Comparison of ENCODE assay signal across 8 cellular contexts in the genomic region with DNA sequence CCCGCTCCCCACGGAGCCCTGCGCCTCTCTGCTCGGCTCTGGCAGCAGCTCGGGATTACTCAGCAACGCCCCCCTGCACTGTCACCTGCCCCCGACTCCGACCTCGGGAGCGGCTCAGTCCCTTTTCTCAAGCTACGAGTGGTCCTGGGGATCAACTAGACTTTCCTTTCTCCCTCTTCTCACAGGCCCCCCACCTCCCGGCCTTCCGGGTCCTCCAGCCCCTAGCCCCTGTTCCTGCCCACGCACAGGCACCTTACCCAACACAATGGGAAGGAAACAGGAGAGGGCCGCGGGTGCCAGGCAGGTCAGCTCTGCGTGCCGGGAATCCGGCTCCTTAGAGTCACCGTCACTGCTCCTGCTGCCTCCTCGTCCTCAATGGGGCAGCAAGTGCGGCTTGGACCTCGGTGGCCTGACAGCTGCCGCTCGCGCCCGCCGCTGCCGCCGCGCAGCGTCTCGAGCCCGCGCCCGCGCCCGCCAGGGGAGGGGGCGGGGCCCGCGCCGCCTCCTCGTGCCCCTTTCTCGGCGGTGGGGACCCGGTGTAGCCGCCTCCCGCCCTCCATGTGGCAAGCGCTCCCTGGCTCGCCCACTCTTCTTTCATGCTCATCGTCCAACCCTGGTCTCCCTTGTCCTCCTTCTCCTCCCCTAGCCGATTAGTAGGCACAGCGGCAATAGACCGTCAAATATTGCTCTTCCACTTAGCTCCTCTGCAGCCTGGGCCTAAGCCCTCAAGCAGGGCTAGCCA. TPM values are rescaled to one million over a fixed set of nuclear protein-coding genes. Genes with fewer than 3 reads are reported as not detected.
DNase-seq lines count a peak whose midpoint lies in the region; ATAC-seq and TF ChIP-seq lines count a peak whose summit lies in the region.

A gene with protein sequence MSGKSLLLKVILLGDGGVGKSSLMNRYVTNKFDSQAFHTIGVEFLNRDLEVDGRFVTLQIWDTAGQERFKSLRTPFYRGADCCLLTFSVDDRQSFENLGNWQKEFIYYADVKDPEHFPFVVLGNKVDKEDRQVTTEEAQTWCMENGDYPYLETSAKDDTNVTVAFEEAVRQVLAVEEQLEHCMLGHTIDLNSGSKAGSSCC (minus strand): TSS at position 455 of the 742 bp plus-strand sequence. CDS start 6,473 bp downstream, outside the sequence.

- H3K27me3 Mint-ChIP-seq in T-helper 1 cell treated with Interleukin-12 subunit alpha and Interleukin-12 subunit beta and Interleukin-4 antibody, amounts not matched to agents 30 μg/mL and 1 μg/mL, for 36 hours (ENCODE audit: low read depth): peaks cover 19% of the 10 kb centered on the region
- H3K27me3 Mint-ChIP-seq in brain: peaks cover 4% of the 10 kb centered on the region

- DNase-seq in DMS53 (lab: John Stamatoyannopoulos, UW): peak; percentile 88
- peak; percentile 16 for DNase-seq in KBM-7
- peak; percentile 32 to 63 for DNase-seq in gastrocnemius medialis
- DNase-seq in UCSD-AML1 (lab: John Stamatoyannopoulos, UW; ENCODE audit: unreplicated experiment): no peak

- peak in 1 of 2 donors; percentile 29 for TF ChIP-seq POLR2A in gastrocnemius medialis (IDR thresholded peaks at IDR 0.05)

- in situ Hi-C loops in KBM-7 (cut with MboI; ENCODE audit: low pct_unique_long_range_greater_than_20kb, low sequenced_read_pairs) (no loop called here), gastrocnemius medialis (cut with MboI; ENCODE audit: low sequenced_read_pairs in 4 of 4) (loop anchor here in 3 of 4 donors (25.0 kb wide), 2 partner anchors 105 to 305 kb away; no protein-coding TSS in a partner anchor)

- peak within 1 kb of the TSS; percentile 93 for H3K4me3 Mint-ChIP-seq in T-helper 1 cell treated with Interleukin-12 subunit alpha and Interleukin-12 subunit beta and Interleukin-4 antibody, amounts not matched to agents 30 μg/mL and 1 μg/mL, for 36 hours
- peak within 1 kb of the TSS; percentile 87 to 94 (median 90) for H3K4me3 Mint-ChIP-seq in brain

- H3K4me1 Mint-ChIP-seq in T-helper 1 cell treated with Interleukin-12 subunit alpha and Interleukin-12 subunit beta and Interleukin-4 antibody, amounts not matched to agents 30 μg/mL and 1 μg/mL, for 36 hours (ENCODE audit: low read depth): peaks cover 9% of the 10 kb centered on the region
- peaks cover 46% of the 10 kb centered on the region for H3K4me1 Mint-ChIP-seq in brain

- H3K4me3 ChIP-seq in iPS-18c (ENCODE audit: insufficient read depth, low read depth, low read length): peak within 1 kb of the TSS; percentile 65
- peak within 1 kb of the TSS; percentile 64 to 75 (median 72) for H3K4me3 ChIP-seq in gastrocnemius medialis

- no peaks in the 10 kb centered on the region for H3K27me3 ChIP-seq in gastrocnemius medialis

- no peak for TF ChIP-seq CTCF in brain (conservative IDR thresholded peaks at IDR 0.05)
- TF ChIP-seq CTCF in gastrocnemius medialis (IDR thresholded peaks at IDR 0.05 in 4 of 5, conservative IDR thresholded peaks at IDR 0.05 in 1 of 5): no peak

- H3K27ac Mint-ChIP-seq in T-helper 1 cell treated with Interleukin-12 subunit alpha and Interleukin-12 subunit beta and Interleukin-4 antibody, amounts not matched to agents 30 μg/mL and 1 μg/mL, for 36 hours: no peak within 1 kb of the TSS
- peak within 1 kb of the TSS; percentile 94 to 98 (median 95) for H3K27ac Mint-ChIP-seq in brain

- intact Hi-C loops in gastrocnemius medialis (cut with DNase I; ENCODE audit: low total_unique reads): loop anchor here (2.0 kb wide), 1 partner anchor 145 kb away; the partner anchor contains the start of gene MORF4L2

- H3K4me1 ChIP-seq in gastrocnemius medialis: peaks cover 0 to 3% of the 10 kb centered on the region in 2 donors

- peak; percentile 78 for ATAC-seq in GM21529 (IDR thresholded peaks at IDR 0.05; ENCODE audit: unreplicated experiment)
- peak; percentile 88 to 91 for ATAC-seq in gastrocnemius medialis

- H3K9me3 Mint-ChIP-seq in T-helper 1 cell treated with Interleukin-12 subunit alpha and Interleukin-12 subunit beta and Interleukin-4 antibody, amounts not matched to agents 30 μg/mL and 1 μg/mL, for 36 hours: no peaks in the 10 kb centered on the region
- H3K9me3 Mint-ChIP-seq in brain: peaks cover 0 to 2% (median 0%) of the 10 kb centered on the region in 5 experiments

- H3K36me3 ChIP-seq in gastrocnemius medialis: no peaks in the 10 kb centered on the region

- no peaks in the 10 kb centered on the region for H3K36me3 Mint-ChIP-seq in T-helper 1 cell treated with Interleukin-12 subunit alpha and Interleukin-12 subunit beta and Interleukin-4 antibody, amounts not matched to agents 30 μg/mL and 1 μg/mL, for 36 hours (ENCODE audit: low read depth)
- no peaks in the 10 kb centered on the region for H3K36me3 Mint-ChIP-seq in brain

- H3K9me3 ChIP-seq in iPS-18c (ENCODE audit: control insufficient read depth, insufficient read depth, low read length) (no peaks in the 10 kb centered on the region), gastrocnemius medialis (no peaks in the 10 kb centered on the region)

- H3K27ac ChIP-seq in gastrocnemius medialis: peak within 1 kb of the TSS; percentile 85 to 90 (median 87)

RNA-seq across cellular contexts. Expression of the gene that starts here (rescaled TPM):
- 8.2 TPM for polyA plus RNA-seq in brain (ENCODE audit: insufficient read depth, low read depth, low replicate concordance)
- 1 to 10 TPM; 1.8 to 5.7 (median 4.7) TPM for total RNA-seq in gastrocnemius medialis
